ENCODE assay signal across 16 cellular contexts in genomic region chr7:126699707-126700106, GRCh38.
DNase-seq lines count a peak whose midpoint lies in the region; ATAC-seq, FAIRE-seq and TF ChIP-seq lines count a peak whose summit lies in the region.
"Had no signal": no experiment of that assay in that cellular context is flagged by ENCODE, and none has a peak within 500 bp of the region (broad histone marks: within the 10 kb centered on the region; RNA-seq: fewer than 3 reads in every experiment).

No MANE protein-coding gene starts in this region.

- H3K27ac ChIP-seq in CD4-positive, CD25-positive, alpha-beta regulatory T cell (ENCODE audit: insufficient read depth, low read length, poor library complexity, severe bottlenecking): no peak overlapping the region
- H3K27ac ChIP-seq in GM12878 (ENCODE audit: control insufficient read depth, insufficient read depth): peak overlapping the region; percentile 85
- H3K27ac ChIP-seq in Peyer's patch: no peak overlapping the region
- H3K27ac ChIP-seq: body of pancreas had no signal

- no peaks in the 10 kb centered on the region for H3K27me3 Mint-ChIP-seq in CD4-positive, CD25-positive, alpha-beta regulatory T cell
- H3K27me3 Mint-ChIP-seq in stimulated activated naive CD8-positive, alpha-beta T cell treated with anti-CD3 and anti-CD28 coated beads, Interleukin-15, amount 100 ng/mL, for 72 hours: no peaks in the 10 kb centered on the region
- H3K27me3 Mint-ChIP-seq: IgD-negative memory B cell had no signal

- H3K4me3 Mint-ChIP-seq in CD4-positive, CD25-positive, alpha-beta regulatory T cell: peak overlapping the region in 1 of 4 donors; percentile 3
- no peak overlapping the region for H3K4me3 Mint-ChIP-seq in stimulated activated naive CD8-positive, alpha-beta T cell treated with anti-CD3 and anti-CD28 coated beads, Interleukin-15, amount 100 ng/mL, for 72 hours

- POLR2A ChIA-PET in GM12878 (lab: Charles Lee): interaction anchor here (1.0 to 3.3 kb wide), 5 partner anchors 19 to 250 kb away, joined by 5 to 19 read pairs (median 10); no protein-coding TSS in a partner anchor

- TF ChIP-seq RAD21 in GM12878 (IDR thresholded peaks at IDR 0.05; ENCODE audit: insufficient read depth, low read depth, low read length): no peak

- CTCF ChIA-PET in GM12878 (lab: Yijun Ruan, JAX): interaction anchor here (0.7 to 5.4 kb wide), 8 partner anchors 20 to 251 kb away, joined by 3 to 43 read pairs (median 6); no protein-coding TSS in a partner anchor

- H3K36me3 Mint-ChIP-seq in CD4-positive, CD25-positive, alpha-beta regulatory T cell: no peaks in the 10 kb centered on the region
- H3K36me3 Mint-ChIP-seq: IgD-negative memory B cell had no signal

- TF ChIP-seq POLR2A in GM12878 (IDR thresholded peaks at IDR 0.05; ENCODE audit: low read depth, low read length) (no peak), Peyer's patch (IDR thresholded peaks at IDR 0.05) (no peak)

- no peak overlapping the region for H3K4me3 ChIP-seq in CD4-positive, CD25-positive, alpha-beta regulatory T cell (ENCODE audit: low read depth, low read length)
- no peak overlapping the region for H3K4me3 ChIP-seq in GM12878
- no peak overlapping the region for H3K4me3 ChIP-seq in Peyer's patch
- H3K4me3 ChIP-seq: body of pancreas had no signal

- peak in 2 of 3 experiments; percentile 19 to 31; a peak in 3 of 6 replicates for TF ChIP-seq CTCF in GM12878 (IDR thresholded peaks at IDR 0.05 in 2 of 3, conservative IDR thresholded peaks at IDR 0.05 in 1 of 3; ENCODE audit: control insufficient read depth in 2 of 3, extremely low read depth in 1 of 3, insufficient read depth in 1 of 3, low read depth in 3 of 3, low read length in 3 of 3)
- TF ChIP-seq CTCF in Peyer's patch (IDR thresholded peaks at IDR 0.05): no peak

- no peak for DNase-seq in CD4-positive, CD25-positive, alpha-beta regulatory T cell
- DNase-seq in GM18507 (ENCODE audit: extremely low spot score, insufficient read length, low read depth) (no peak), NCI-H2171 (lab: John Stamatoyannopoulos, UW) (peak; percentile 23), GM12878 (ENCODE audit: low read depth, low spot score) (no peak), Peyer's patch (no peak), NCI-H187 (lab: John Stamatoyannopoulos, UW) (no peak), NCI-H1436 treated with DMSO at 0.1 percent for 48 hours (lab: John Stamatoyannopoulos, UW) (no peak)
- no peak for DNase-seq in stimulated activated naive CD8-positive, alpha-beta T cell treated with anti-CD3 and anti-CD28 coated beads, Interleukin-15, amount 100 ng/mL, for 72 hours
- DNase-seq: activated CD4-positive, alpha-beta T cell treated with anti-CD3 and anti-CD28 coated beads for 1 hour; activated naive CD4-positive, alpha-beta T cell; body of pancreas; mesenchymal stem cell; NCI-H1417 treated with DMSO at 0.1 percent for 48 hours; NCI-H524 treated with DMSO at 0.1 percent for 48 hours had no signal

- peaks cover 0 to under 1% (median 0%) of the 10 kb centered on the region in 7 donors for H3K9me3 Mint-ChIP-seq in CD4-positive, CD25-positive, alpha-beta regulatory T cell
- H3K9me3 Mint-ChIP-seq in stimulated activated naive CD8-positive, alpha-beta T cell treated with anti-CD3 and anti-CD28 coated beads, Interleukin-15, amount 100 ng/mL, for 72 hours: peaks cover 0 to under 1% of the 10 kb centered on the region in 2 donors

- BruUV-seq in GM12878 (replicated peaks; lab: Mats Ljungman, UMichigan): no TSS peak

- no peak for TF ChIP-seq EP300 in GM12878 (IDR thresholded peaks at IDR 0.05; ENCODE audit: borderline replicate concordance in 1 of 2, control insufficient read depth in 1 of 2, low read depth in 2 of 2, low read length in 2 of 2)

- FAIRE-seq in GM18507 (lab: Jason Lieb, UNC): peak; percentile 54
- FAIRE-seq in GM12878 (lab: Jason Lieb, UNC): peak; percentile 18
- FAIRE-seq: islet of Langerhans had no signal

- peaks cover 11 to 19% (median 16%) of the 10 kb centered on the region in 4 donors for H3K4me1 Mint-ChIP-seq in CD4-positive, CD25-positive, alpha-beta regulatory T cell
- no peaks in the 10 kb centered on the region for H3K4me1 Mint-ChIP-seq in stimulated activated naive CD8-positive, alpha-beta T cell treated with anti-CD3 and anti-CD28 coated beads, Interleukin-15, amount 100 ng/mL, for 72 hours

- H2AFZ ChIP-seq in GM12878 (ENCODE audit: control insufficient read depth, low read depth, low read length): no peak overlapping the region; the same call in 1 of the 2 replicates

- intact Hi-C loops in GM12878 (cut with micrococcal nuclease; ENCODE audit: unreplicated experiment): loop anchor here (2.0 to 5.0 kb wide), 2 partner anchors 83 to 103 kb away; no protein-coding TSS in a partner anchor

- H3K36me3 ChIP-seq in CD4-positive, CD25-positive, alpha-beta regulatory T cell (ENCODE audit: control insufficient read depth, insufficient read depth, low read length): no peaks in the 10 kb centered on the region
- H3K36me3 ChIP-seq in GM12878 (ENCODE audit: control insufficient read depth in 2 of 2, insufficient read depth in 2 of 2, low read length in 1 of 2) (no peaks in the 10 kb centered on the region), Peyer's patch (no peaks in the 10 kb centered on the region)

- in situ Hi-C loops in GM12878 (cut with MboI): no loop called here

- H3K27ac Mint-ChIP-seq in CD4-positive, CD25-positive, alpha-beta regulatory T cell: peak overlapping the region in 2 of 3 donors; percentile 0 to 26
- no peak overlapping the region for H3K27ac Mint-ChIP-seq in stimulated activated naive CD8-positive, alpha-beta T cell treated with anti-CD3 and anti-CD28 coated beads, Interleukin-15, amount 100 ng/mL, for 72 hours

- no peaks in the 10 kb centered on the region; the same call in 1 of the 2 replicates for H3K79me2 ChIP-seq in GM12878 (ENCODE audit: control insufficient read depth, insufficient read depth, low read length)

- RAD21 ChIA-PET in GM12878 (lab: Charles Lee; ENCODE audit: unreplicated experiment): interaction anchor here (0.7 to 5.6 kb wide), 9 partner anchors 14 to 250 kb away, joined by 3 to 189 read pairs (median 15); no protein-coding TSS in a partner anchor

- H3K27me3 ChIP-seq in CD4-positive, CD25-positive, alpha-beta regulatory T cell (ENCODE audit: control insufficient read depth, insufficient read depth, low read length): no peaks in the 10 kb centered on the region
- no peaks in the 10 kb centered on the region for H3K27me3 ChIP-seq in GM12878 (replicated peaks in 1 of 2; ENCODE audit: control insufficient read depth in 2 of 2, insufficient read depth in 2 of 2, low read length in 1 of 2)
- no peaks in the 10 kb centered on the region for H3K27me3 ChIP-seq in Peyer's patch
- H3K27me3 ChIP-seq: body of pancreas had no signal

- no peaks in the 10 kb centered on the region for H4K20me1 ChIP-seq in GM12878 (ENCODE audit: control insufficient read depth, insufficient read depth)

- H3K9ac ChIP-seq in GM12878 (ENCODE audit: control insufficient read depth, insufficient read depth, low read length): peak overlapping the region; percentile 24; the same call in 1 of the 2 replicates

- H3K4me1 ChIP-seq in CD4-positive, CD25-positive, alpha-beta regulatory T cell (ENCODE audit: control insufficient read depth, insufficient read depth, low read length, poor library complexity, severe bottlenecking): peaks cover 14% of the 10 kb centered on the region
- H3K4me1 ChIP-seq in GM12878 (ENCODE audit: control insufficient read depth, insufficient read depth, low read length) (peaks cover 31% of the 10 kb centered on the region), Peyer's patch (no peaks in the 10 kb centered on the region)
- H3K4me1 ChIP-seq: body of pancreas had no signal

- SMC1A ChIA-PET in GM12878 (lab: Charles Lee; ENCODE audit: uncharacterized antibody, unreplicated experiment): interaction anchor here (0.9 to 6.0 kb wide), 11 partner anchors 16 to 249 kb away, joined by 3 to 122 read pairs (median 5); no protein-coding TSS in a partner anchor

- no peaks in the 10 kb centered on the region for H3K9me3 ChIP-seq in CD4-positive, CD25-positive, alpha-beta regulatory T cell (ENCODE audit: control insufficient read depth in 2 of 2, low read length in 2 of 2)
- peaks cover 6% of the 10 kb centered on the region for H3K9me3 ChIP-seq in GM12878 (replicated peaks; ENCODE audit: control insufficient read depth, insufficient read depth, low read length)
- no peaks in the 10 kb centered on the region for H3K9me3 ChIP-seq in Peyer's patch

- peak overlapping the region; percentile 72 for H3K4me2 ChIP-seq in GM12878 (ENCODE audit: control insufficient read depth, insufficient read depth)

- no peak for ATAC-seq in CD4-positive, CD25-positive, alpha-beta regulatory T cell (ENCODE audit: low read depth in 2 of 2)
- peak; percentile 19; the same call in 2 of the 3 replicates for ATAC-seq in GM12878
- ATAC-seq in stimulated activated naive CD8-positive, alpha-beta T cell treated with anti-CD3 and anti-CD28 coated beads, Interleukin-15, amount 100 ng/mL, for 72 hours: no peak
- ATAC-seq: body of pancreas had no signal

TF ChIP-seq in GM12878, 131 proteins besides CTCF, POLR2A, EP300 and RAD21:
- TF ChIP-seq CHD1 (IDR thresholded peaks at IDR 0.05; ENCODE audit: low read depth, low read length) (0 out of 2 replicates have a peak, but pooled peaks have one; percentile 40), CBFB (IDR thresholded peaks at IDR 0.05; ENCODE audit: low read depth) (no peak), STAT3 (IDR thresholded peaks at IDR 0.05; ENCODE audit: low read depth, low read length) (0 out of 2 replicates have a peak, but pooled peaks have one; percentile 15), SMARCA5 (IDR thresholded peaks at IDR 0.05) (0 out of 2 replicates have a peak, but pooled peaks have one; percentile 55), RFX5 (IDR thresholded peaks at IDR 0.05; ENCODE audit: low read depth, low read length) (no peak), IKZF2 (IDR thresholded peaks at IDR 0.05) (peak in 1 of 2 experiments; percentile 19; a peak in 1 of 4 replicates)

Comparison
In these comparisons a context has a peak if more than half of its experiments do, and no peak if none do; other contexts are left out.
1. H3K27ac Mint-ChIP-seq: peak in CD4-positive, CD25-positive, alpha-beta regulatory T cell (2 of 3); none in stimulated activated naive CD8-positive, alpha-beta T cell treated with anti-CD3 and anti-CD28 coated beads, Interleukin-15, amount 100 ng/mL, for 72 hours (0 of 2).
2. CTCF ChIP-seq: peak in GM12878 (2 of 3); none in Peyer's patch (0 of 6).